Comparison of ENCODE assay signal across 19 cellular contexts in genomic region chr5:107398703-107399102, GRCh38.
"Had no signal": no experiment of that assay in that cellular context is flagged by ENCODE, and none has a peak within 500 bp of the region (broad histone marks: within the 10 kb centered on the region; RNA-seq: fewer than 3 reads in every experiment).

No MANE protein-coding gene starts in this region.

- H3K9me3 Mint-ChIP-seq: mesothelial cell of epicardium, naive B cell had no signal

- H3K4me3 Mint-ChIP-seq: mesothelial cell of epicardium, naive B cell had no signal

- H3K4me1 ChIP-seq: esophagus muscularis mucosa, gastroesophageal sphincter, lower lobe of right lung had no signal

- H3K36me3 Mint-ChIP-seq: mesothelial cell of epicardium, naive B cell had no signal

- H3K27me3 ChIP-seq: esophagus muscularis mucosa, foreskin keratinocyte, gastroesophageal sphincter, heart right ventricle, left lung had no signal

- H3K9me3 ChIP-seq: esophagus muscularis mucosa, gastroesophageal sphincter, heart right ventricle, left lung, lower lobe of right lung, mucosa of descending colon had no signal

- H3K4me1 Mint-ChIP-seq: naive B cell had no signal

- H3K36me3 ChIP-seq: esophagus muscularis mucosa, gastroesophageal sphincter, heart right ventricle, left lung, lower lobe of right lung had no signal

- ATAC-seq: foreskin keratinocyte, gastroesophageal sphincter, heart right ventricle, left cardiac atrium, left lung, left ventricle myocardium superior, lower lobe of right lung, mucosa of descending colon had no signal

- H3K4me3 ChIP-seq: coronary artery, dorsolateral prefrontal cortex, esophagus muscularis mucosa, gastroesophageal sphincter, heart right ventricle, left lung, lower lobe of right lung, mucosa of descending colon had no signal

- H3K27ac Mint-ChIP-seq: mesothelial cell of epicardium had no signal

- DNase-seq: dermis blood vessel endothelial cell; dorsolateral prefrontal cortex; effector CD4-positive, alpha-beta T cell; effector memory CD4-positive, alpha-beta T cell; foreskin keratinocyte; head of caudate nucleus; heart right ventricle; hippocampal formation; left cardiac atrium; left lung; left ventricle myocardium superior; lower lobe of right lung; mesenchymal stem cell; mucosa of descending colon; naive B cell had no signal

- H3K27ac ChIP-seq: coronary artery, dorsolateral prefrontal cortex, esophagus muscularis mucosa, foreskin keratinocyte, gastroesophageal sphincter, heart right ventricle, left lung, lower lobe of right lung had no signal
